Comparison of ENCODE assay signal across 1 cellular context in genomic region chr19:49920624-49921363, GRCh38.
TF ChIP-seq lines count a peak whose summit lies in the region.

No MANE protein-coding gene starts in this region.

TF ChIP-seq in GM12878, 131 proteins besides CTCF, POLR2A, EP300 and RAD21 (continued from another document):
- TF ChIP-seq NKRF (conservative IDR thresholded peaks at IDR 0.05) (no peak), NFIC (IDR thresholded peaks at IDR 0.05; ENCODE audit: low read depth, low read length) (no peak), FOXK2 (IDR thresholded peaks at IDR 0.05) (no peak), ETV6 (conservative IDR thresholded peaks at IDR 0.05 in 1 of 2, IDR thresholded peaks at IDR 0.05 in 1 of 2; ENCODE audit: borderline replicate concordance in 1 of 2, low read depth in 1 of 2) (no peak), MEF2B (IDR thresholded peaks at IDR 0.05; ENCODE audit: partially characterized antibody, poor library complexity, severe bottlenecking) (peak; percentile 13), TCF7 (IDR thresholded peaks at IDR 0.05; ENCODE audit: borderline replicate concordance) (no peak), SMAD1 (IDR thresholded peaks at IDR 0.05; ENCODE audit: low read depth, partially characterized antibody) (no peak), NBN (IDR thresholded peaks at IDR 0.05) (no peak), ZNF592 (IDR thresholded peaks at IDR 0.05) (no peak), CUX1 (IDR thresholded peaks at IDR 0.05; ENCODE audit: insufficient replicate concordance, low read depth, low read length) (no peak), CHD1 (IDR thresholded peaks at IDR 0.05; ENCODE audit: low read depth, low read length) (no peak), MTA2 (IDR thresholded peaks at IDR 0.05; ENCODE audit: low read depth) (no peak), HDAC2 (IDR thresholded peaks at IDR 0.05) (no peak), MLLT1 (IDR thresholded peaks at IDR 0.05) (no peak), JUND (IDR thresholded peaks at IDR 0.05; ENCODE audit: low read depth, low read length) (no peak), EZH2 (IDR thresholded peaks at IDR 0.05; ENCODE audit: borderline replicate concordance, control insufficient read depth, low read depth, low read length) (no peak), ZBTB33 (IDR thresholded peaks at IDR 0.05) (peak; percentile 68; the same call in 1 of the 2 replicates), EGR1 (IDR thresholded peaks at IDR 0.05; ENCODE audit: borderline replicate concordance in 1 of 2, low read depth in 2 of 2, low read length in 2 of 2) (no peak), CBX5 (IDR thresholded peaks at IDR 0.05; ENCODE audit: low read depth) (no peak), CREM (IDR thresholded peaks at IDR 0.05; ENCODE audit: low read depth) (no peak), MTA3 (IDR thresholded peaks at IDR 0.05; ENCODE audit: borderline replicate concordance, low read length) (no peak), WRNIP1 (IDR thresholded peaks at IDR 0.05; ENCODE audit: borderline replicate concordance, low read depth, low read length) (no peak), TCF12 (IDR thresholded peaks at IDR 0.05; ENCODE audit: low read depth, low read length) (peak; percentile 53; the same call in 1 of the 2 replicates), CHD2 (IDR thresholded peaks at IDR 0.05; ENCODE audit: borderline replicate concordance, low read depth, low read length) (no peak), SMARCA5 (IDR thresholded peaks at IDR 0.05) (no peak), MAX (IDR thresholded peaks at IDR 0.05; ENCODE audit: low read depth, low read length) (no peak), ZBED1 (IDR thresholded peaks at IDR 0.05; ENCODE audit: borderline replicate concordance) (no peak), ZBTB40 (IDR thresholded peaks at IDR 0.05; ENCODE audit: borderline replicate concordance) (no peak), PML (IDR thresholded peaks at IDR 0.05; ENCODE audit: low read length) (no peak), SMAD5 (IDR thresholded peaks at IDR 0.05; ENCODE audit: low read depth) (no peak), NFYA (IDR thresholded peaks at IDR 0.05; ENCODE audit: borderline replicate concordance, low read depth, low read length) (no peak), ZZZ3 (IDR thresholded peaks at IDR 0.05; ENCODE audit: control insufficient read depth, insufficient read length, low read depth) (no peak), E2F8 (IDR thresholded peaks at IDR 0.05; ENCODE audit: low read depth, partially characterized antibody) (no peak), SREBF1 (IDR thresholded peaks at IDR 0.05; ENCODE audit: low read length) (no peak), YBX1 (IDR thresholded peaks at IDR 0.05) (no peak), NR2F1 (conservative IDR thresholded peaks at IDR 0.05) (0 out of 2 replicates have a peak, but pooled peaks have one; percentile 9), ZNF24 (IDR thresholded peaks at IDR 0.05) (no peak)
